29 cellular contexts compared by ENCODE assay signal in genomic region chr5:5359623-5360022, GRCh38.
"Had no signal": no experiment of that assay in that cellular context is flagged by ENCODE, and none has a peak within 500 bp of the region (broad histone marks: within the 10 kb centered on the region; RNA-seq: fewer than 3 reads in every experiment).

No MANE protein-coding gene starts in this region.

- H2AFZ ChIP-seq: hepatocyte had no signal

- FAIRE-seq: endometrium, frontal cortex, kidney had no signal

- H3K4me2 ChIP-seq: hepatocyte had no signal

- ATAC-seq: effector memory CD8-positive, alpha-beta T cell; esophagus mucosa; foreskin keratinocyte; gastroesophageal sphincter; heart left ventricle; left colon; left lung; left ventricle myocardium superior; lower lobe of right lung; mucosa of descending colon had no signal

- H3K36me3 ChIP-seq: colonic mucosa, esophagus squamous epithelium, gastroesophageal sphincter, heart left ventricle, left lung, lower lobe of right lung had no signal

- H3K27ac ChIP-seq: colonic mucosa, epithelial cell of prostate, esophagus squamous epithelium, foreskin keratinocyte, gastroesophageal sphincter, heart left ventricle, left lung, lower lobe of right lung had no signal

- H3K27me3 ChIP-seq: colonic mucosa, esophagus squamous epithelium, foreskin keratinocyte, gastroesophageal sphincter, heart left ventricle, hepatocyte, left lung had no signal

- H3K4me3 Mint-ChIP-seq: dendritic cell treated with granulocyte-macrophage colony-stimulating factor and Interleukin-4, amounts not matched to agents 40 ng/mL and 50 ng/mL, for 4 days; effector memory CD8-positive, alpha-beta T cell; endodermal cell; immature natural killer cell; mesothelial cell of epicardium; naive B cell had no signal

- H3K9me3 ChIP-seq: colonic mucosa, esophagus squamous epithelium, gastroesophageal sphincter, heart left ventricle, left lung, lower lobe of right lung, mucosa of descending colon had no signal

- H3K9me3 Mint-ChIP-seq: dendritic cell treated with granulocyte-macrophage colony-stimulating factor and Interleukin-4, amounts not matched to agents 40 ng/mL and 50 ng/mL, for 4 days; effector memory CD8-positive, alpha-beta T cell; endodermal cell; mesothelial cell of epicardium; naive B cell had no signal

- H3K4me1 Mint-ChIP-seq: immature natural killer cell, naive B cell had no signal

- H3K36me3 Mint-ChIP-seq: immature natural killer cell, mesothelial cell of epicardium, naive B cell had no signal

- H3K27me3 Mint-ChIP-seq: dendritic cell treated with granulocyte-macrophage colony-stimulating factor and Interleukin-4, amounts not matched to agents 40 ng/mL and 50 ng/mL, for 4 days; naive B cell had no signal

- H3K79me2 ChIP-seq: hepatocyte had no signal

- H3K4me3 ChIP-seq: colonic mucosa, esophagus squamous epithelium, gastroesophageal sphincter, heart left ventricle, hepatocyte, left lung, lower lobe of right lung, mucosa of descending colon had no signal

- DNase-seq: colonic mucosa; cortex of kidney; effector CD8-positive, alpha-beta T cell; effector memory CD8-positive, alpha-beta T cell; endodermal cell; erythroblast; esophagus squamous epithelium; foreskin keratinocyte; heart left ventricle; hypothalamus; immature natural killer cell; islet precursor cell; kidney; kidney glomerular epithelial cell; left colon; left lung; left ventricle myocardium superior; lower lobe of right lung; mesenchymal stem cell; mucosa of descending colon; naive B cell had no signal

- H3K4me1 ChIP-seq: colonic mucosa, esophagus squamous epithelium, foreskin keratinocyte, gastroesophageal sphincter, heart left ventricle, left lung, lower lobe of right lung had no signal

- H3K27ac Mint-ChIP-seq: dendritic cell treated with granulocyte-macrophage colony-stimulating factor and Interleukin-4, amounts not matched to agents 40 ng/mL and 50 ng/mL, for 4 days; effector memory CD8-positive, alpha-beta T cell; endodermal cell; immature natural killer cell; mesothelial cell of epicardium; naive B cell had no signal
